In the genomic region with DNA sequence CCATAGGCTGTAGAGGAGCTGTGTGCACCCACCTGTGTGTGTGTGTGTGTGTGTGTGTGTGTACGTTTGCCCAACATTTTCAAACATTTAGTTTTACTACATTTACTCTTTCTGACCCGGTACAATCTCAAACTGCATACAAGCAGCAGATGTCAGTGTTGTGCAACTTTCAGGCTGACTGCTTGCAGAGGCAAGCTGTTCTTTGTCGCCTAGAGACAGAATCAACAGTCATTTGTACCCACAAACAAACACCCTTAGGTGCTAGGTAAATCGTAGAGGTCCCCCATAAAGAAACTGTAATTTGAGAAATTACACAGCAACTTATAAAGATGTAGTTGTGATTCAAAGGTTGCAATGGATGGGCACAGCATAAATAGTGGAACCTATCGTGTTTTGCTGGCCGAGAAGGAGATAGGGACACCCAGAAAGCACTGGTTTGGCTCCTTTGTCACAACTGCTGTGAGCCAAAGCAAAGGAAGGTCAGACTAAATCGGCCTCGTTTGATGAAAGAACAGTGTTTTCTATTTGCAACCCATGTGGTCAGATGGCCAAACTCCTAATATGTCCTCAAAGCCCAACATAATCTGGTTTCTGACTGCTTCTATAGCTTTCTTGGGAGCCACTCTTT, we compare ENCODE assay signal across 8 cellular contexts.
A peak's percentile ranks its signal among the peaks of the same experiment; 100 is the strongest.
DNase-seq lines count a peak whose midpoint lies in the region; ATAC-seq and TF ChIP-seq lines count a peak whose summit lies in the region.

No MANE protein-coding gene starts in this region.

- WGBS in IMR-90 (ENCODE audit: extremely low coverage in 2 of 2, insufficient read length in 1 of 2), 2 experiments = 0% methylated on average over 2 of the region's 8 CpGs; no CpG with 5 or more reads in 1 of the 2 experiments

- H3K4me2 ChIP-seq in IMR-90 (ENCODE audit: low read depth, low read length) = no peak overlapping the region

- H3K27ac ChIP-seq in IMR-90 (ENCODE audit: insufficient read depth, low read length) = no peak overlapping the region

- H3K9me3 ChIP-seq in IMR-90 (ENCODE audit: control insufficient read depth, insufficient read depth, low read length) (no peaks in the 10 kb centered on the region), MG63 (peaks cover 2% of the 10 kb centered on the region; the same call in 1 of the 2 replicates)

- no peak overlapping the region for H3K27ac Mint-ChIP-seq in effector memory CD8-positive, alpha-beta T cell

- TF ChIP-seq RAD21 in IMR-90 (IDR thresholded peaks at IDR 0.05; ENCODE audit: low read length) = peak; percentile 16; the same call in 1 of the 2 replicates

- H3K4me3 ChIP-seq in IMR-90 (ENCODE audit: insufficient read depth, low read depth, low read length) = no peak overlapping the region
- no peak overlapping the region for H3K4me3 ChIP-seq in fibroblast of villous mesenchyme (ENCODE audit: low read depth, low read length)
- no peak overlapping the region for H3K4me3 ChIP-seq in MG63

- H4K5ac ChIP-seq in IMR-90 (ENCODE audit: low read depth, low read length) = no peak overlapping the region

- no peaks in the 10 kb centered on the region for H3K4me1 Mint-ChIP-seq in effector memory CD8-positive, alpha-beta T cell (ENCODE audit: low read depth in 2 of 2)

- no peak for TF ChIP-seq POLR2A in IMR-90 (IDR thresholded peaks at IDR 0.05; ENCODE audit: low read depth, low read length)

- H3K14ac ChIP-seq in IMR-90 (replicated peaks; ENCODE audit: low read depth, low read length) = no peak overlapping the region

- H3K56ac ChIP-seq in IMR-90 (ENCODE audit: extremely low read depth, insufficient read depth, low read length) = no peak overlapping the region

- H3K18ac ChIP-seq in IMR-90 (ENCODE audit: low read depth, low read length) = no peak overlapping the region

- no peaks in the 10 kb centered on the region for H4K20me1 ChIP-seq in IMR-90 (ENCODE audit: insufficient read depth, low read length)

- DNase-seq in IMR-90 (peak; percentile 10), NCI-H82 treated with DMSO at 0.1 percent for 48 hours (lab: John Stamatoyannopoulos, UW; ENCODE audit: unreplicated experiment) (peak; percentile 1), fibroblast of villous mesenchyme (ENCODE audit: low read depth) (peak; percentile 9), renal cortical epithelial cell (ENCODE audit: low read depth) (peak; percentile 80), MG63 (no peak)
- no peak for DNase-seq in effector memory CD8-positive, alpha-beta T cell

- CTCF ChIA-PET in IMR-90 (lab: Yijun Ruan, JAX) = interaction anchor here (0.7 to 1.5 kb wide), 3 partner anchors 18 to 953 kb away, joined by 3 to 4 read pairs (median 4); no protein-coding TSS in a partner anchor

- H3K27me3 Mint-ChIP-seq in effector memory CD8-positive, alpha-beta T cell = no peaks in the 10 kb centered on the region

- no peaks in the 10 kb centered on the region for H3K79me1 ChIP-seq in IMR-90 (ENCODE audit: low read depth in 1 of 2, low read length in 2 of 2)

- no peak overlapping the region for H4K8ac ChIP-seq in IMR-90 (ENCODE audit: low read depth in 2 of 2, low read length in 2 of 2)

- H3K9me3 Mint-ChIP-seq in effector memory CD8-positive, alpha-beta T cell = peaks cover 0 to 3% of the 10 kb centered on the region in 2 donors

- no peak overlapping the region for H3K4ac ChIP-seq in IMR-90 (ENCODE audit: low read depth, low read length)

- H2AFZ ChIP-seq in IMR-90 (replicated peaks; ENCODE audit: low read length, poor library complexity) = no peak overlapping the region

- H2BK5ac ChIP-seq in IMR-90 (ENCODE audit: low read depth, low read length, poor library complexity, severe bottlenecking) = no peak overlapping the region

- no peak overlapping the region for H2BK15ac ChIP-seq in IMR-90 (ENCODE audit: low read depth, low read length)

- H3K36me3 Mint-ChIP-seq in effector memory CD8-positive, alpha-beta T cell (ENCODE audit: insufficient read depth) = no peaks in the 10 kb centered on the region

- no peak overlapping the region for H2AK9ac ChIP-seq in IMR-90 (replicated peaks; ENCODE audit: low read depth, low read length, poor library complexity)

- in situ Hi-C loops in IMR-90 (cut with MboI; ENCODE audit: low sequenced_read_pairs) = no loop called here

- POLR2A ChIA-PET in IMR-90 (lab: Charles Lee; ENCODE audit: unreplicated experiment) = no interaction called here

- no peak overlapping the region for H3K9ac ChIP-seq in IMR-90 (ENCODE audit: low read depth, low read length)

- ATAC-seq in IMR-90 (ENCODE audit: low read depth) (no peak), GM21786 (IDR thresholded peaks at IDR 0.05; ENCODE audit: unreplicated experiment) (no peak), HG02588 (IDR thresholded peaks at IDR 0.05; ENCODE audit: unreplicated experiment) (no peak)
- no peak for ATAC-seq in effector memory CD8-positive, alpha-beta T cell (replicated peaks)

- H4K91ac ChIP-seq in IMR-90 (ENCODE audit: insufficient read depth, low read depth, low read length) = no peak overlapping the region

- H3K4me3 Mint-ChIP-seq in effector memory CD8-positive, alpha-beta T cell = no peak overlapping the region

- intact Hi-C loops in IMR-90 (cut with micrococcal nuclease) = loop anchor here (1.0 to 5.0 kb wide), 2 partner anchors 844 to 954 kb away; no protein-coding TSS in a partner anchor

- no peak overlapping the region for H2BK120ac ChIP-seq in IMR-90 (ENCODE audit: low read depth, low read length)

- H3K36me3 ChIP-seq in IMR-90 (ENCODE audit: control insufficient read depth, insufficient read depth, low read length) (no peaks in the 10 kb centered on the region), MG63 (no peaks in the 10 kb centered on the region)

- no peaks in the 10 kb centered on the region for H3K4me1 ChIP-seq in IMR-90 (ENCODE audit: control insufficient read depth, insufficient read depth, low read length)

- no peak overlapping the region for H2BK20ac ChIP-seq in IMR-90 (ENCODE audit: low read depth, low read length)

- dilution Hi-C loops in IMR-90 (cut with HindIII; ENCODE audit: low sequenced_read_pairs, unreplicated experiment) = no loop called here

- no peaks in the 10 kb centered on the region for H3K9me1 ChIP-seq in IMR-90 (ENCODE audit: insufficient read depth, low read length)

- no peak overlapping the region for H3K23ac ChIP-seq in IMR-90 (ENCODE audit: low read depth, low read length)

- H2AK5ac ChIP-seq in IMR-90 (ENCODE audit: low read depth, low read length) = no peak overlapping the region

- BruUV-seq in IMR-90 (replicated peaks; lab: Mats Ljungman, UMichigan) = no TSS peak

- no peaks in the 10 kb centered on the region for H3K27me3 ChIP-seq in IMR-90 (ENCODE audit: control insufficient read depth, insufficient read depth, low read length)
- H3K27me3 ChIP-seq in MG63 = peaks cover 2% of the 10 kb centered on the region; the same call in 1 of the 2 replicates

- peak; percentile 18; the same call in 1 of the 2 replicates for TF ChIP-seq CTCF in IMR-90 (conservative IDR thresholded peaks at IDR 0.05; ENCODE audit: low read depth, low read length)
- no peak for TF ChIP-seq CTCF in fibroblast of villous mesenchyme (IDR thresholded peaks at IDR 0.05; ENCODE audit: insufficient read depth, low read depth, low read length)

TF ChIP-seq in IMR-90, 13 proteins besides CTCF, POLR2A, EP300 and RAD21:
- peak; percentile 67 for TF ChIP-seq CEBPB (IDR thresholded peaks at IDR 0.05; ENCODE audit: low read depth, low read length)
- no peak for TF ChIP-seq SMC3 (IDR thresholded peaks at IDR 0.05; ENCODE audit: low read depth, low read length)
- TF ChIP-seq ELK1 (IDR thresholded peaks at IDR 0.05; ENCODE audit: borderline replicate concordance, low read depth, low read length) = no peak
- TF ChIP-seq USF2 (IDR thresholded peaks at IDR 0.05; ENCODE audit: low read depth, low read length) = no peak
- no peak for TF ChIP-seq RCOR1 (IDR thresholded peaks at IDR 0.05; ENCODE audit: insufficient replicate concordance, low read length)

Comparison
In these comparisons a context has a peak if more than half of its experiments do, and no peak if none do; other contexts are left out.
1. DNase-seq: peak in IMR-90 (single experiment), NCI-H82 treated with DMSO at 0.1 percent for 48 hours (single experiment), fibroblast of villous mesenchyme (single experiment) and renal cortical epithelial cell (single experiment); none in MG63 (single experiment) and effector memory CD8-positive, alpha-beta T cell (0 of 3).